Comparison of ENCODE assay signal across 12 cellular contexts in genomic region chr15:66405007-66405406, GRCh38. TPM values are rescaled to one million over a fixed set of nuclear protein-coding genes. Genes with fewer than 3 reads are reported as not detected.
DNase-seq lines count a peak whose midpoint lies in the region; ATAC-seq and TF ChIP-seq lines count a peak whose summit lies in the region.
"Had no signal": no experiment of that assay in that cellular context is flagged by ENCODE, and none has a peak within 500 bp of the region (broad histone marks: within the 10 kb centered on the region; RNA-seq: fewer than 3 reads in every experiment).

No MANE protein-coding gene starts in this region.

- intact Hi-C loops in MCF 10A (cut with micrococcal nuclease): no loop called here

- H3K27ac Mint-ChIP-seq in activated T-cell treated with anti-CD3 and anti-CD28 coated beads, Interleukin-2, amount 50 U/mL, for 24 hours: peak overlapping the region; percentile 81
- H3K27ac Mint-ChIP-seq in activated naive CD8-positive, alpha-beta T cell: no peak overlapping the region
- H3K27ac Mint-ChIP-seq in MCF 10A (ENCODE audit: low read depth, unreplicated experiment): no peak overlapping the region

- H3K27me3 Mint-ChIP-seq in activated T-cell treated with anti-CD3 and anti-CD28 coated beads, Interleukin-2, amount 50 U/mL, for 24 hours: no peaks in the 10 kb centered on the region
- no peaks in the 10 kb centered on the region for H3K27me3 Mint-ChIP-seq in activated T-cell treated with anti-CD3 and anti-CD28 coated beads, Interleukin-2, amount 50 U/mL, for 4 hours (ENCODE audit: low read depth)
- no peaks in the 10 kb centered on the region for H3K27me3 Mint-ChIP-seq in activated naive CD8-positive, alpha-beta T cell
- H3K27me3 Mint-ChIP-seq in MCF 10A (ENCODE audit: insufficient read depth, unreplicated experiment): no peaks in the 10 kb centered on the region

- H3K9me3 Mint-ChIP-seq in activated T-cell treated with anti-CD3 and anti-CD28 coated beads, Interleukin-2, amount 50 U/mL, for 24 hours: no peaks in the 10 kb centered on the region
- H3K9me3 Mint-ChIP-seq in activated T-cell treated with anti-CD3 and anti-CD28 coated beads, Interleukin-2, amount 50 U/mL, for 4 hours: no peaks in the 10 kb centered on the region
- no peaks in the 10 kb centered on the region for H3K9me3 Mint-ChIP-seq in activated naive CD8-positive, alpha-beta T cell (ENCODE audit: low read depth)
- H3K9me3 Mint-ChIP-seq in MCF 10A (ENCODE audit: unreplicated experiment): no peaks in the 10 kb centered on the region

- H3K9me3 ChIP-seq in iPS-18a (ENCODE audit: control insufficient read depth, low read depth, low read length) (no peaks in the 10 kb centered on the region), skeletal muscle satellite cell (replicated peaks; ENCODE audit: low read length) (no peaks in the 10 kb centered on the region)
- H3K9me3 ChIP-seq: adrenal gland, tibial artery had no signal

- peaks cover 19% of the 10 kb centered on the region for H3K36me3 Mint-ChIP-seq in activated T-cell treated with anti-CD3 and anti-CD28 coated beads, Interleukin-2, amount 50 U/mL, for 24 hours (ENCODE audit: low read depth)
- H3K36me3 Mint-ChIP-seq in activated T-cell treated with anti-CD3 and anti-CD28 coated beads, Interleukin-2, amount 50 U/mL, for 4 hours (ENCODE audit: insufficient read depth): peaks cover 8% of the 10 kb centered on the region
- peaks cover 7% of the 10 kb centered on the region for H3K36me3 Mint-ChIP-seq in activated naive CD8-positive, alpha-beta T cell
- H3K36me3 Mint-ChIP-seq in MCF 10A (ENCODE audit: insufficient read depth, unreplicated experiment): peaks cover 6% of the 10 kb centered on the region

- POLR2A ChIA-PET in MCF 10A (lab: Yijun Ruan, JAX): interaction anchor here (0.7 to 1.7 kb wide), 10 partner anchors 8 to 100 kb away, joined by 3 to 12 read pairs (median 3); partner anchors contain the start of genes MAP2K1 and ZWILCH

- no peak for TF ChIP-seq CTCF in MCF 10A (IDR thresholded peaks at IDR 0.05; ENCODE audit: unreplicated experiment)

- CTCF ChIA-PET in MCF 10A (lab: Yijun Ruan, JAX): interaction anchor here (0.6 to 1.5 kb wide), 2 partner anchors 20 to 93 kb away, joined by 3 to 5 read pairs; no protein-coding TSS in a partner anchor

- no peak overlapping the region for H3K4me3 Mint-ChIP-seq in activated T-cell treated with anti-CD3 and anti-CD28 coated beads, Interleukin-2, amount 50 U/mL, for 24 hours
- H3K4me3 Mint-ChIP-seq in activated T-cell treated with anti-CD3 and anti-CD28 coated beads, Interleukin-2, amount 50 U/mL, for 4 hours: no peak overlapping the region
- H3K4me3 Mint-ChIP-seq in activated naive CD8-positive, alpha-beta T cell: peak overlapping the region; percentile 68
- no peak overlapping the region for H3K4me3 Mint-ChIP-seq in MCF 10A (ENCODE audit: unreplicated experiment)

- H3K36me3 ChIP-seq in iPS-18a (ENCODE audit: control insufficient read depth, low read depth, low read length): no peaks in the 10 kb centered on the region
- no peaks in the 10 kb centered on the region for H3K36me3 ChIP-seq in skeletal muscle satellite cell (ENCODE audit: insufficient read depth, low read length)
- H3K36me3 ChIP-seq: adrenal gland, tibial artery had no signal

- H3K4me2 ChIP-seq in skeletal muscle satellite cell (ENCODE audit: low read length): peak overlapping the region; percentile 48

- H3K4me1 Mint-ChIP-seq in activated T-cell treated with anti-CD3 and anti-CD28 coated beads, Interleukin-2, amount 50 U/mL, for 24 hours (ENCODE audit: low read depth): peaks cover 89% of the 10 kb centered on the region
- peaks cover 88% of the 10 kb centered on the region for H3K4me1 Mint-ChIP-seq in activated T-cell treated with anti-CD3 and anti-CD28 coated beads, Interleukin-2, amount 50 U/mL, for 4 hours (ENCODE audit: low read depth)
- H3K4me1 Mint-ChIP-seq in activated naive CD8-positive, alpha-beta T cell (ENCODE audit: low read depth): peaks cover 93% of the 10 kb centered on the region
- H3K4me1 Mint-ChIP-seq in MCF 10A (ENCODE audit: insufficient read depth, unreplicated experiment): peaks cover 48% of the 10 kb centered on the region

- peak overlapping the region; percentile 38 for H3K27ac ChIP-seq in iPS-18a (ENCODE audit: low read length)

- DNase-seq in activated T-cell treated with anti-CD3 and anti-CD28 coated beads, Interleukin-2, amount 50 U/mL, for 24 hours: no peak
- DNase-seq in activated T-cell treated with anti-CD3 and anti-CD28 coated beads, Interleukin-2, amount 50 U/mL, for 4 hours: no peak
- DNase-seq in MCF 10A (ENCODE audit: unreplicated experiment): no peak
- DNase-seq in stimulated activated CD4-positive, alpha-beta T cell treated with anti-CD3 and anti-CD28 coated beads, Interleukin-1b, Interleukin-23, amount 100 ng/mL, for 48 hours: no peak
- DNase-seq in amygdala (lab: John Stamatoyannopoulos, UW): no peak
- DNase-seq: adrenal gland, KG1, NCI-H2029 treated with DMSO at 0.1 percent for 48 hours, tibial artery had no signal

- H3K27me3 ChIP-seq in iPS-18a (ENCODE audit: control insufficient read depth, insufficient read depth, low read length): no peaks in the 10 kb centered on the region
- H3K27me3 ChIP-seq in skeletal muscle satellite cell (ENCODE audit: control insufficient read depth, insufficient read depth, low read length): no peaks in the 10 kb centered on the region
- H3K27me3 ChIP-seq: adrenal gland, tibial artery had no signal

- H3K9ac ChIP-seq in iPS-18a (ENCODE audit: low read length) (peak overlapping the region; percentile 9), skeletal muscle satellite cell (ENCODE audit: low read depth, low read length) (peak overlapping the region; percentile 6)

- H3K4me3 ChIP-seq in iPS-18a (ENCODE audit: low read length) (no peak overlapping the region), skeletal muscle satellite cell (ENCODE audit: low read length) (no peak overlapping the region)
- H3K4me3 ChIP-seq: adrenal gland, tibial artery had no signal

- BruUV-seq in MCF 10A (replicated peaks; lab: Mats Ljungman, UMichigan): no TSS peak

- H3K4me1 ChIP-seq in iPS-18a (ENCODE audit: control insufficient read depth, low read depth, low read length): peaks cover 71% of the 10 kb centered on the region
- H3K4me1 ChIP-seq in skeletal muscle satellite cell (ENCODE audit: control insufficient read depth, insufficient read depth, low read length): peaks cover 42% of the 10 kb centered on the region

- no peak for ATAC-seq in activated T-cell treated with anti-CD3 and anti-CD28 coated beads, Interleukin-2, amount 50 U/mL, for 4 hours

RNA-seq across cellular contexts. Expression of gene MAP2K1, which starts 18.3 kb away (rescaled TPM):
- 10 to 100 TPM; 71.8 to 77.6 (median 75.3) TPM for total RNA-seq in activated T-cell treated with anti-CD3 and anti-CD28 coated beads, Interleukin-2, amount 50 U/mL, for 4 hours
- total RNA-seq in skeletal muscle satellite cell (2012; rRNA removed): 34.2 and 59.0 TPM in 2 replicates
- total RNA-seq in MCF 10A (2022): 108 and 115 TPM in 2 replicates

RNA-seq across cellular contexts. Expression of gene TIPIN, which starts 48.5 kb away (rescaled TPM):
- total RNA-seq in activated T-cell treated with anti-CD3 and anti-CD28 coated beads, Interleukin-2, amount 50 U/mL, for 4 hours: 10 to 100 TPM; 63.8 to 79.6 (median 69.3) TPM
- total RNA-seq in skeletal muscle satellite cell (2012; rRNA removed): 15.5 and 16.7 TPM in 2 replicates
- 16.1 and 17.1 TPM in 2 replicates for total RNA-seq in MCF 10A (2022)
